Comparison of ENCODE assay signal across 35 cellular contexts in genomic region chr16:19567560-19567959, GRCh38.
"Had no signal": no experiment of that assay in that cellular context is flagged by ENCODE, and none has a peak within 500 bp of the region (broad histone marks: within the 10 kb centered on the region; RNA-seq: fewer than 3 reads in every experiment).

No MANE protein-coding gene starts in this region.

- H3K4me3 ChIP-seq: ascending aorta, cardiac muscle cell had no signal

- H3K4me1 ChIP-seq: ascending aorta had no signal

- ATAC-seq: activated CD8-positive, alpha-beta T cell treated with anti-CD3 and anti-CD28 coated beads for 36 hours; activated naive CD8-positive, alpha-beta T cell treated with anti-CD3 and anti-CD28 coated beads, Interleukin-2, amount 50 U/mL, for 24 hours; activated T-cell treated with anti-CD3 and anti-CD28 coated beads, Interleukin-2, amount 50 U/mL, for 4 hours; activated T-cell treated with anti-CD3 and anti-CD28 coated beads, Interleukin-2, amount 50 U/mL, for 72 hours; T-helper 17 cell had no signal

- H3K4me1 Mint-ChIP-seq: activated B cell treated with CpG ODN at 0.5 μM for 24 hours; activated CD4-positive, alpha-beta T cell treated with anti-CD3 and anti-CD28 coated beads, Interleukin-2, amount 10 ng/mL, durations not matched to agents 24 days and 14 days; activated naive CD4-positive, alpha-beta T cell treated with anti-CD3 and anti-CD28 coated beads, Interleukin-2, amount 10 ng/mL, durations not matched to agents 7 days and 5 days; activated naive CD4-positive, alpha-beta T cell treated with anti-CD3 and anti-CD28 coated beads, Interleukin-2, amount 50 U/mL, for 24 hours; activated naive CD8-positive, alpha-beta T cell treated with anti-CD3 and anti-CD28 coated beads, Interleukin-2, amount 10 ng/mL, durations not matched to agents 7 days and 5 days; activated naive CD8-positive, alpha-beta T cell treated with anti-CD3 and anti-CD28 coated beads, Interleukin-2, amount 50 U/mL, for 24 hours; brain; central memory CD8-positive, alpha-beta T cell; T-helper 17 cell had no signal

- H3K27me3 ChIP-seq: ascending aorta, cardiac muscle cell had no signal

- H3K9me3 ChIP-seq: ascending aorta had no signal

- H3K27me3 Mint-ChIP-seq: activated B cell treated with CpG ODN at 0.5 μM for 24 hours; activated CD4-positive, alpha-beta memory T cell treated with anti-CD3 and anti-CD28 coated beads for 36 hours; activated CD4-positive, alpha-beta T cell treated with anti-CD3 and anti-CD28 coated beads, Interleukin-2, amount 10 ng/mL, durations not matched to agents 24 days and 14 days; activated CD8-positive, alpha-beta T cell treated with anti-CD3 and anti-CD28 coated beads for 36 hours; activated naive CD4-positive, alpha-beta T cell treated with anti-CD3 and anti-CD28 coated beads, Interleukin-2, amount 10 ng/mL, durations not matched to agents 7 days and 5 days; activated naive CD4-positive, alpha-beta T cell treated with anti-CD3 and anti-CD28 coated beads, Interleukin-2, amount 50 U/mL, for 24 hours; activated naive CD8-positive, alpha-beta T cell; activated naive CD8-positive, alpha-beta T cell treated with anti-CD3 and anti-CD28 coated beads, Interleukin-2, amount 10 ng/mL, durations not matched to agents 7 days and 5 days; activated naive CD8-positive, alpha-beta T cell treated with anti-CD3 and anti-CD28 coated beads, Interleukin-2, amount 50 U/mL, for 24 hours; brain; central memory CD8-positive, alpha-beta T cell; T-helper 17 cell had no signal

- H3K4me3 Mint-ChIP-seq: activated B cell treated with CpG ODN at 0.5 μM for 24 hours; activated CD4-positive, alpha-beta memory T cell treated with anti-CD3 and anti-CD28 coated beads for 36 hours; activated CD4-positive, alpha-beta T cell treated with anti-CD3 and anti-CD28 coated beads, Interleukin-2, amount 10 ng/mL, durations not matched to agents 24 days and 14 days; activated CD8-positive, alpha-beta T cell treated with anti-CD3 and anti-CD28 coated beads for 36 hours; activated naive CD4-positive, alpha-beta T cell treated with anti-CD3 and anti-CD28 coated beads, Interleukin-2, amount 10 ng/mL, durations not matched to agents 7 days and 5 days; activated naive CD4-positive, alpha-beta T cell treated with anti-CD3 and anti-CD28 coated beads, Interleukin-2, amount 50 U/mL, for 24 hours; activated naive CD8-positive, alpha-beta T cell; activated naive CD8-positive, alpha-beta T cell treated with anti-CD3 and anti-CD28 coated beads, Interleukin-2, amount 10 ng/mL, durations not matched to agents 7 days and 5 days; activated naive CD8-positive, alpha-beta T cell treated with anti-CD3 and anti-CD28 coated beads, Interleukin-2, amount 50 U/mL, for 24 hours; activated T-cell treated with anti-CD3 and anti-CD28 coated beads, Interleukin-2, amount 50 U/mL, for 4 hours; activated T-cell treated with anti-CD3 and anti-CD28 coated beads, Interleukin-2, amount 50 U/mL, for 72 hours; activated T-helper 1 cell treated with anti-CD3 and anti-CD28 coated beads, Interleukin-12 subunit alpha, Interleukin-12 subunit beta, Interleukin-2, Interleukin-4 antibody, amounts not matched to agents 30 ng/mL and 10 ng/mL and 1 ng/mL, durations not matched to agents 14 hours and 24 hours and 36 hours; brain; central memory CD8-positive, alpha-beta T cell; T-helper 17 cell; T-helper 2 cell treated with Interferon-gamma antibody and Interleukin-4, amounts not matched to agents 5 μg/mL and 100 μg/mL, for 36 hours had no signal

- H3K9me3 Mint-ChIP-seq: activated CD4-positive, alpha-beta T cell treated with anti-CD3 and anti-CD28 coated beads, Interleukin-2, amount 10 ng/mL, durations not matched to agents 24 days and 14 days; activated naive CD4-positive, alpha-beta T cell treated with anti-CD3 and anti-CD28 coated beads, Interleukin-2, amount 50 U/mL, for 24 hours; activated naive CD8-positive, alpha-beta T cell treated with anti-CD3 and anti-CD28 coated beads, Interleukin-2, amount 50 U/mL, for 24 hours; central memory CD8-positive, alpha-beta T cell had no signal

- H3K27ac Mint-ChIP-seq: activated B cell treated with CpG ODN at 0.5 μM for 24 hours; activated CD4-positive, alpha-beta memory T cell treated with anti-CD3 and anti-CD28 coated beads for 36 hours; activated CD4-positive, alpha-beta T cell treated with anti-CD3 and anti-CD28 coated beads, Interleukin-2, amount 10 ng/mL, durations not matched to agents 24 days and 14 days; activated CD8-positive, alpha-beta T cell treated with anti-CD3 and anti-CD28 coated beads for 36 hours; activated naive CD4-positive, alpha-beta T cell treated with anti-CD3 and anti-CD28 coated beads, Interleukin-2, amount 10 ng/mL, durations not matched to agents 7 days and 5 days; activated naive CD4-positive, alpha-beta T cell treated with anti-CD3 and anti-CD28 coated beads, Interleukin-2, amount 50 U/mL, for 24 hours; activated naive CD8-positive, alpha-beta T cell; activated naive CD8-positive, alpha-beta T cell treated with anti-CD3 and anti-CD28 coated beads, Interleukin-2, amount 10 ng/mL, durations not matched to agents 7 days and 5 days; activated naive CD8-positive, alpha-beta T cell treated with anti-CD3 and anti-CD28 coated beads, Interleukin-2, amount 50 U/mL, for 24 hours; activated T-cell treated with anti-CD3 and anti-CD28 coated beads, Interleukin-2, amount 50 U/mL, for 72 hours; activated T-helper 1 cell treated with anti-CD3 and anti-CD28 coated beads, Interleukin-12 subunit alpha, Interleukin-12 subunit beta, Interleukin-2, Interleukin-4 antibody, amounts not matched to agents 30 ng/mL and 10 ng/mL and 1 ng/mL, durations not matched to agents 14 hours and 24 hours and 36 hours; activated T-helper 2 cell treated with anti-CD3 and anti-CD28 coated beads, Interferon-gamma antibody, Interleukin-2, Interleukin-4, amounts not matched to agents 10 μg/mL and 5 μg/mL and 100 μg/mL, durations not matched to agents 14 hours and 24 hours and 36 hours; brain; T-helper 17 cell; T-helper 2 cell treated with Interferon-gamma antibody and Interleukin-4, amounts not matched to agents 5 μg/mL and 100 μg/mL, for 36 hours had no signal

- DNase-seq: activated B cell treated with CpG ODN at 0.5 μM for 24 hours; activated CD4-positive, alpha-beta memory T cell treated with anti-CD3 and anti-CD28 coated beads for 36 hours; activated CD4-positive, alpha-beta T cell treated with anti-CD3 and anti-CD28 coated beads for 4 hours; activated CD4-positive, alpha-beta T cell treated with anti-CD3 and anti-CD28 coated beads, Interleukin-2, amount 10 ng/mL, durations not matched to agents 24 days and 14 days; activated CD4-positive, alpha-beta T cell treated with anti-CD3 and anti-CD28 coated beads, Interleukin-2, amount 50 U/mL, for 1 hour; activated CD4-positive, alpha-beta T cell treated with anti-CD3 and anti-CD28 coated beads, Interleukin-2, amount 50 U/mL, for 4 hours; activated CD4-positive, CD25-positive, alpha-beta regulatory T cell treated with anti-CD3 and anti-CD28 coated beads, Interleukin-2, amount 50 U/mL, for 72 hours; activated CD8-positive, alpha-beta memory T cell treated with anti-CD3 and anti-CD28 coated beads, Interleukin-2, amount 50 U/mL, for 4 hours; activated CD8-positive, alpha-beta T cell treated with anti-CD3 and anti-CD28 coated beads for 36 hours; activated effector memory CD4-positive, alpha-beta T cell treated with Interleukin-2 at 50 U/mL for 16 hours; activated gamma-delta T cell; activated naive CD4-positive, alpha-beta T cell treated with anti-CD3 and anti-CD28 coated beads, Interleukin-2, amount 10 ng/mL, durations not matched to agents 7 days and 5 days; activated naive CD4-positive, alpha-beta T cell treated with Interleukin-2 at 50 U/mL for 16 hours; activated naive CD8-positive, alpha-beta T cell treated with anti-CD3 and anti-CD28 coated beads, Interleukin-2, amount 10 ng/mL, durations not matched to agents 7 days and 5 days; activated naive CD8-positive, alpha-beta T cell treated with anti-CD3 and anti-CD28 coated beads, Interleukin-2, amount 50 U/mL, for 24 hours; activated T-cell treated with anti-CD3 and anti-CD28 coated beads for 4 hours; activated T-cell treated with anti-CD3 and anti-CD28 coated beads, Interleukin-2, amount 50 U/mL, for 1 hour; activated T-cell treated with anti-CD3 and anti-CD28 coated beads, Interleukin-2, amount 50 U/mL, for 4 hours; activated T-cell treated with anti-CD3 and anti-CD28 coated beads, Interleukin-2, amount 50 U/mL, for 72 hours; amygdala; anterior cingulate cortex; caudate nucleus; SW 1271; T-helper 17 cell; T-helper 9 cell had no signal

- H3K27ac ChIP-seq: ascending aorta, cardiac muscle cell, VCaP had no signal
